Comparison of ENCODE assay signal across 7 cellular contexts in genomic region chr5:145176041-145176440, GRCh38.
"Had no signal": no experiment of that assay in that cellular context is flagged by ENCODE, and none has a peak within 500 bp of the region (broad histone marks: within the 10 kb centered on the region; RNA-seq: fewer than 3 reads in every experiment).

No MANE protein-coding gene starts in this region.

- ATAC-seq: HepG2, K562 had no signal

- H3K27ac ChIP-seq: HL-60, KMS-11 had no signal

- DNase-seq: IMR-90, KBM-7, KG1 had no signal

- H3K4me3 ChIP-seq: K562 had no signal
